In the genomic region with DNA sequence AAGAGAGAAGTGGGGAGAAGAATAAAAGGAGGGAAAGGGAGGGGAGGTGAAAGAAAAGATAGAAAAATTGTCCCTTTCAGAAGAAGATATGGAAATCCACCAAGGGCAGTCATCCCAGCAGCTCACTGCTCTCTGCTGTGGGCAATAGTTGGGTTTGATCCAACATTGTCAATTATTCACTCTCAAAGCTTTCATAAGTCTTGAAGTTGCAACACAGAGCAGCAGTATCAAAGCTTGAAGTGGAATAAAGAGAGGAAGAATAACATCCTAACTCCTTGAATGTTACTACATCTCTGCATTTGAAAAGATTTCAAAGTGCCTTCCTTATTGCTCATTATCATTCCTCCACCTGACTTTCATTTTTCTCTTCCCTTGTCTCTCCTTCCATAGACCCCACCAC, we compare ENCODE assay signal across 17 cellular contexts.
DNase-seq lines count a peak whose midpoint lies in the region; ATAC-seq and TF ChIP-seq lines count a peak whose summit lies in the region.
"Had no signal": no experiment of that assay in that cellular context is flagged by ENCODE, and none has a peak within 500 bp of the region (broad histone marks: within the 10 kb centered on the region; RNA-seq: fewer than 3 reads in every experiment).

No MANE protein-coding gene starts in this region.

- peak overlapping the region in 2 of 3 experiments; percentile 27 to 55 for H3K27ac Mint-ChIP-seq in nephron
- no peak overlapping the region for H3K27ac Mint-ChIP-seq in activated CD4-positive, alpha-beta T cell treated with anti-CD3 and anti-CD28 coated beads, Interleukin-2, amount 10 ng/mL, durations not matched to agents 24 days and 14 days
- H3K27ac Mint-ChIP-seq: B cell, brain had no signal

- no peak for ATAC-seq in activated T-cell treated with anti-CD3 and anti-CD28 coated beads, Interleukin-2, amount 50 U/mL, for 4 hours

- no peak overlapping the region for H3K4me3 Mint-ChIP-seq in nephron
- no peak overlapping the region for H3K4me3 Mint-ChIP-seq in activated CD4-positive, alpha-beta T cell treated with anti-CD3 and anti-CD28 coated beads, Interleukin-2, amount 10 ng/mL, durations not matched to agents 24 days and 14 days
- no peak overlapping the region for H3K4me3 Mint-ChIP-seq in activated T-cell treated with anti-CD3 and anti-CD28 coated beads, Interleukin-2, amount 50 U/mL, for 4 hours
- H3K4me3 Mint-ChIP-seq: B cell, brain had no signal

- in situ Hi-C loops in SK-MEL-5 (cut with HindIII; ENCODE audit: low pct_unique_long_range_greater_than_20kb, low sequenced_read_pairs) = no loop called here

- peaks cover 7% of the 10 kb centered on the region for H3K9me3 Mint-ChIP-seq in nephron
- peaks cover 4% of the 10 kb centered on the region for H3K9me3 Mint-ChIP-seq in activated CD4-positive, alpha-beta T cell treated with anti-CD3 and anti-CD28 coated beads, Interleukin-2, amount 10 ng/mL, durations not matched to agents 24 days and 14 days
- peaks cover 6% of the 10 kb centered on the region for H3K9me3 Mint-ChIP-seq in activated T-cell treated with anti-CD3 and anti-CD28 coated beads, Interleukin-2, amount 50 U/mL, for 4 hours

- peaks cover 11% of the 10 kb centered on the region for H3K4me1 Mint-ChIP-seq in nephron
- no peaks in the 10 kb centered on the region for H3K4me1 Mint-ChIP-seq in activated CD4-positive, alpha-beta T cell treated with anti-CD3 and anti-CD28 coated beads, Interleukin-2, amount 10 ng/mL, durations not matched to agents 24 days and 14 days
- no peaks in the 10 kb centered on the region for H3K4me1 Mint-ChIP-seq in activated T-cell treated with anti-CD3 and anti-CD28 coated beads, Interleukin-2, amount 50 U/mL, for 4 hours (ENCODE audit: low read depth)
- H3K4me1 Mint-ChIP-seq: B cell, brain had no signal

- peaks cover 11% of the 10 kb centered on the region for H3K27me3 Mint-ChIP-seq in nephron (ENCODE audit: low read depth)
- H3K27me3 Mint-ChIP-seq in activated CD4-positive, alpha-beta T cell treated with anti-CD3 and anti-CD28 coated beads, Interleukin-2, amount 10 ng/mL, durations not matched to agents 24 days and 14 days = no peaks in the 10 kb centered on the region
- H3K27me3 Mint-ChIP-seq in activated T-cell treated with anti-CD3 and anti-CD28 coated beads, Interleukin-2, amount 50 U/mL, for 4 hours (ENCODE audit: low read depth) = no peaks in the 10 kb centered on the region
- H3K27me3 Mint-ChIP-seq: brain had no signal

- no peak for TF ChIP-seq CTCF in nephron (IDR thresholded peaks at IDR 0.05; ENCODE audit: unreplicated experiment in 3 of 3)

- no peak overlapping the region for H3K27ac ChIP-seq in substantia nigra (ENCODE audit: low read depth, low read length, poor library complexity, severe bottlenecking)
- H3K27ac ChIP-seq: spleen had no signal

- intact Hi-C loops in activated CD4-positive, alpha-beta T cell treated with anti-CD3 and anti-CD28 coated beads, Interleukin-2, amount 10 ng/mL, durations not matched to agents 24 days and 14 days (cut with micrococcal nuclease) = no loop called here

- no peaks in the 10 kb centered on the region for H3K36me3 Mint-ChIP-seq in nephron (ENCODE audit: low read depth)
- no peaks in the 10 kb centered on the region for H3K36me3 Mint-ChIP-seq in activated CD4-positive, alpha-beta T cell treated with anti-CD3 and anti-CD28 coated beads, Interleukin-2, amount 10 ng/mL, durations not matched to agents 24 days and 14 days (ENCODE audit: low read depth)
- H3K36me3 Mint-ChIP-seq in activated T-cell treated with anti-CD3 and anti-CD28 coated beads, Interleukin-2, amount 50 U/mL, for 4 hours (ENCODE audit: insufficient read depth) = no peaks in the 10 kb centered on the region
- H3K36me3 Mint-ChIP-seq: brain had no signal

- DNase-seq in COLO829 (ENCODE audit: low spot score) = peak; percentile 73
- peak; percentile 11 for DNase-seq in SK-MEL-5 (ENCODE audit: low read depth, low spot score)
- DNase-seq in fibroblast of peridontal ligament (ENCODE audit: extremely low read depth) = peak; percentile 65
- DNase-seq in C1 segment of cervical spinal cord (lab: John Stamatoyannopoulos, UW) = no peak
- no peak for DNase-seq in activated CD4-positive, alpha-beta T cell treated with anti-CD3 and anti-CD28 coated beads, Interleukin-2, amount 10 ng/mL, durations not matched to agents 24 days and 14 days
- no peak for DNase-seq in activated T-cell treated with anti-CD3 and anti-CD28 coated beads, Interleukin-2, amount 50 U/mL, for 4 hours
- DNase-seq in substantia nigra (lab: John Stamatoyannopoulos, UW) = no peak
- DNase-seq: activated gamma-delta T cell, HCEC 1CT, hippocampal formation, mesendoderm, MM.1S, NCI-H2107, spleen had no signal

Comparison
In these comparisons a context has a peak if more than half of its experiments do, and no peak if none do; other contexts are left out.
1. DNase-seq: peak in COLO829 (single experiment), SK-MEL-5 (single experiment) and fibroblast of peridontal ligament (single experiment); none in C1 segment of cervical spinal cord (0 of 14), activated CD4-positive, alpha-beta T cell treated with anti-CD3 and anti-CD28 coated beads, Interleukin-2, amount 10 ng/mL, durations not matched to agents 24 days and 14 days (single experiment), activated T-cell treated with anti-CD3 and anti-CD28 coated beads, Interleukin-2, amount 50 U/mL, for 4 hours (single experiment) and substantia nigra (0 of 49).